1 cellular context compared by ENCODE assay signal in genomic region chr7:131105803-131106680, GRCh38.
TF ChIP-seq lines count a peak whose summit lies in the region.

No MANE protein-coding gene starts in this region.

TF ChIP-seq in HepG2, 621 proteins besides CTCF, POLR2A, EP300 and RAD21 (continued from another document):
- no peak for TF ChIP-seq FOXP1 (IDR thresholded peaks at IDR 0.05)
- peak; percentile 27; the same call in 1 of the 2 replicates for TF ChIP-seq FOXP1 (CRISPR knock-in tag; IDR thresholded peaks at IDR 0.05)
- no peak for TF ChIP-seq NFYC (CRISPR knock-in tag; IDR thresholded peaks at IDR 0.05)
- no peak for TF ChIP-seq ZNF44 (CRISPR knock-in tag; IDR thresholded peaks at IDR 0.05)
- 0 out of 2 replicates have a peak, but pooled peaks have one; percentile 25 for TF ChIP-seq FOXP4 (CRISPR knock-in tag; IDR thresholded peaks at IDR 0.05)
- no peak for TF ChIP-seq LCORL (IDR thresholded peaks at IDR 0.05)
- TF ChIP-seq LCORL (CRISPR knock-in tag; IDR thresholded peaks at IDR 0.05): peak; percentile 78
- TF ChIP-seq BCLAF1 (IDR thresholded peaks at IDR 0.05): no peak
- no peak for TF ChIP-seq ATF2 (CRISPR knock-in tag; IDR thresholded peaks at IDR 0.05)
- no peak for TF ChIP-seq ZMYM3 (CRISPR knock-in tag; IDR thresholded peaks at IDR 0.05)
- no peak; the same call in 1 of the 2 replicates for TF ChIP-seq MLX (CRISPR knock-in tag; IDR thresholded peaks at IDR 0.05)
- peak; percentile 31; the same call in 1 of the 2 replicates for TF ChIP-seq ZNF235 (CRISPR knock-in tag; IDR thresholded peaks at IDR 0.05; ENCODE audit: borderline replicate concordance)
- peak; percentile 37; the same call in 1 of the 2 replicates for TF ChIP-seq ZBTB20 (CRISPR knock-in tag; IDR thresholded peaks at IDR 0.05; ENCODE audit: borderline replicate concordance, low read depth)
- no peak for TF ChIP-seq SMAD9 (CRISPR knock-in tag; IDR thresholded peaks at IDR 0.05)
- no peak for TF ChIP-seq E2F5 (CRISPR knock-in tag; conservative IDR thresholded peaks at IDR 0.05)
- TF ChIP-seq SIN3B (IDR thresholded peaks at IDR 0.05; ENCODE audit: low read length): no peak
- TF ChIP-seq HHEX (CRISPR knock-in tag; IDR thresholded peaks at IDR 0.05): no peak
- no peak for TF ChIP-seq AKAP8 (CRISPR knock-in tag; IDR thresholded peaks at IDR 0.05)
- no peak for TF ChIP-seq EED (CRISPR knock-in tag; IDR thresholded peaks at IDR 0.05)
- TF ChIP-seq GMEB1 (CRISPR knock-in tag; IDR thresholded peaks at IDR 0.05; ENCODE audit: borderline replicate concordance): peak; percentile 21; the same call in 1 of the 2 replicates
- TF ChIP-seq FOSL2 (CRISPR knock-in tag; IDR thresholded peaks at IDR 0.05): 0 out of 2 replicates have a peak, but pooled peaks have one; percentile 33
- no peak for TF ChIP-seq ZNF101 (CRISPR knock-in tag; IDR thresholded peaks at IDR 0.05; ENCODE audit: borderline replicate concordance, low read depth)
